9 cellular contexts compared by ENCODE assay signal in the genomic region with DNA sequence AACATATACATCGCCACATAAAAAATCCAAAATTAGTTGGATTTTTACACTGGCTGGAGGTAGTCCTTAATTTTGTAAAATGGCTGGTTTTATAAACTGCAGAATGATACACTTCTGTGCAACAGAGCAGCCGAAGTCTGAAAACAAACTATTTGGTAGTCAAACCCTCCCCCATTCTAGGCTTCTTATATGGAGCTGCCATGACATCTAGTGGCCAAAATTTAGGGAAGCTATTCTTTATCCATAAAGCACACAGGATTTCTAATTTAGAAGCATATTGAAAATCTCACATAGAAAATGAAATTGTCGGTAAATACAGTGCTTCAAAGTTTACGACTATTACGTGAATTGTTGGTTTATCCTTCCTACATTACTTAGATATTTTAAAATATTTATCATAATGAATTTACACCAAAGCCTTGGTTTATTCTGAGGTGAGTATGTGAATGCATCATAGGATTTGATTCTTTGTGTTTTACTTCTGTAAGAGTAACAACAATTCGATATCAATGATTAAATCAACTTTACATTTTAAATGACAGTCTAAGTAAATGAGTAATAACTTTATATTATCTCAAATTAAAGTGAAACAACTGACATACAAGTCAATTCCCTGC.
A peak's percentile ranks its signal among the peaks of the same experiment; 100 is the strongest.
DNase-seq lines count a peak whose midpoint lies in the region; ATAC-seq and TF ChIP-seq lines count a peak whose summit lies in the region.
"Had no signal": no experiment of that assay in that cellular context is flagged by ENCODE, and none has a peak within 500 bp of the region (broad histone marks: within the 10 kb centered on the region; RNA-seq: fewer than 3 reads in every experiment).

No MANE protein-coding gene starts in this region.

- TF ChIP-seq CTCF in fibroblast of mammary gland (conservative IDR thresholded peaks at IDR 0.05; ENCODE audit: control insufficient read depth, insufficient read depth, low read depth, low read length), result peak; percentile 81

- intact Hi-C loops in activated T-helper 1 cell treated with anti-CD3 and anti-CD28 coated beads, Interleukin-12 subunit alpha, Interleukin-12 subunit beta, Interleukin-2, Interleukin-4 antibody, amounts not matched to agents 30 ng/mL and 10 ng/mL and 1 ng/mL, durations not matched to agents 14 hours and 24 hours and 36 hours (cut with micrococcal nuclease), result loop anchor here (1.0 to 10.0 kb wide), 2 partner anchors 177 to 390 kb away; no protein-coding TSS in a partner anchor

- H3K27ac Mint-ChIP-seq in activated T-helper 1 cell treated with anti-CD3 and anti-CD28 coated beads, Interleukin-12 subunit alpha, Interleukin-12 subunit beta, Interleukin-2, Interleukin-4 antibody, amounts not matched to agents 30 ng/mL and 10 ng/mL and 1 ng/mL, durations not matched to agents 14 hours and 24 hours and 36 hours, result no peak overlapping the region
- H3K27ac Mint-ChIP-seq: activated naive CD4-positive, alpha-beta T cell treated with anti-CD3 and anti-CD28 coated beads, Interleukin-2, amount 50 U/mL, for 24 hours had no signal

- H3K4me3 ChIP-seq in fibroblast of mammary gland (ENCODE audit: control insufficient read depth, low read depth, low read length), result no peak overlapping the region

- peaks cover 24% of the 10 kb centered on the region for H3K27me3 Mint-ChIP-seq in activated T-helper 1 cell treated with anti-CD3 and anti-CD28 coated beads, Interleukin-12 subunit alpha, Interleukin-12 subunit beta, Interleukin-2, Interleukin-4 antibody, amounts not matched to agents 30 ng/mL and 10 ng/mL and 1 ng/mL, durations not matched to agents 14 hours and 24 hours and 36 hours (ENCODE audit: insufficient read depth)

- H3K4me3 Mint-ChIP-seq in activated T-helper 1 cell treated with anti-CD3 and anti-CD28 coated beads, Interleukin-12 subunit alpha, Interleukin-12 subunit beta, Interleukin-2, Interleukin-4 antibody, amounts not matched to agents 30 ng/mL and 10 ng/mL and 1 ng/mL, durations not matched to agents 14 hours and 24 hours and 36 hours, result no peak overlapping the region
- H3K4me3 Mint-ChIP-seq: activated naive CD4-positive, alpha-beta T cell treated with anti-CD3 and anti-CD28 coated beads, Interleukin-2, amount 50 U/mL, for 24 hours had no signal

- no peaks in the 10 kb centered on the region for H3K36me3 Mint-ChIP-seq in activated T-helper 1 cell treated with anti-CD3 and anti-CD28 coated beads, Interleukin-12 subunit alpha, Interleukin-12 subunit beta, Interleukin-2, Interleukin-4 antibody, amounts not matched to agents 30 ng/mL and 10 ng/mL and 1 ng/mL, durations not matched to agents 14 hours and 24 hours and 36 hours (ENCODE audit: low read depth)
- H3K36me3 Mint-ChIP-seq: activated naive CD4-positive, alpha-beta T cell treated with anti-CD3 and anti-CD28 coated beads, Interleukin-2, amount 50 U/mL, for 24 hours had no signal

- H3K4me1 Mint-ChIP-seq in activated T-helper 1 cell treated with anti-CD3 and anti-CD28 coated beads, Interleukin-12 subunit alpha, Interleukin-12 subunit beta, Interleukin-2, Interleukin-4 antibody, amounts not matched to agents 30 ng/mL and 10 ng/mL and 1 ng/mL, durations not matched to agents 14 hours and 24 hours and 36 hours (ENCODE audit: low read depth), result no peaks in the 10 kb centered on the region
- H3K4me1 Mint-ChIP-seq: activated naive CD4-positive, alpha-beta T cell treated with anti-CD3 and anti-CD28 coated beads, Interleukin-2, amount 50 U/mL, for 24 hours had no signal

- DNase-seq in Daoy (ENCODE audit: low read depth) (peak; percentile 14), RPMI8226 (peak; percentile 50), fibroblast of mammary gland (ENCODE audit: low read depth) (peak; percentile 68), pons (ENCODE audit: low spot score) (peak; percentile 71)
- no peak for DNase-seq in activated T-helper 1 cell treated with anti-CD3 and anti-CD28 coated beads, Interleukin-12 subunit alpha, Interleukin-12 subunit beta, Interleukin-2, Interleukin-4 antibody, amounts not matched to agents 30 ng/mL and 10 ng/mL and 1 ng/mL, durations not matched to agents 14 hours and 24 hours and 36 hours (ENCODE audit: low spot score)

- H3K9me3 Mint-ChIP-seq in activated T-helper 1 cell treated with anti-CD3 and anti-CD28 coated beads, Interleukin-12 subunit alpha, Interleukin-12 subunit beta, Interleukin-2, Interleukin-4 antibody, amounts not matched to agents 30 ng/mL and 10 ng/mL and 1 ng/mL, durations not matched to agents 14 hours and 24 hours and 36 hours, result no peaks in the 10 kb centered on the region
- H3K9me3 Mint-ChIP-seq: activated naive CD4-positive, alpha-beta T cell treated with anti-CD3 and anti-CD28 coated beads, Interleukin-2, amount 50 U/mL, for 24 hours had no signal

- peak; percentile 76 for ATAC-seq in GM19043 (IDR thresholded peaks at IDR 0.05; ENCODE audit: low read depth, unreplicated experiment)
- peak; percentile 63 for ATAC-seq in HG03565 (IDR thresholded peaks at IDR 0.05; ENCODE audit: unreplicated experiment)
- no peak for ATAC-seq in GM18519 (IDR thresholded peaks at IDR 0.05; ENCODE audit: low FRiP score, unreplicated experiment)
